ENCODE assay signal across 8 cellular contexts in the genomic region with DNA sequence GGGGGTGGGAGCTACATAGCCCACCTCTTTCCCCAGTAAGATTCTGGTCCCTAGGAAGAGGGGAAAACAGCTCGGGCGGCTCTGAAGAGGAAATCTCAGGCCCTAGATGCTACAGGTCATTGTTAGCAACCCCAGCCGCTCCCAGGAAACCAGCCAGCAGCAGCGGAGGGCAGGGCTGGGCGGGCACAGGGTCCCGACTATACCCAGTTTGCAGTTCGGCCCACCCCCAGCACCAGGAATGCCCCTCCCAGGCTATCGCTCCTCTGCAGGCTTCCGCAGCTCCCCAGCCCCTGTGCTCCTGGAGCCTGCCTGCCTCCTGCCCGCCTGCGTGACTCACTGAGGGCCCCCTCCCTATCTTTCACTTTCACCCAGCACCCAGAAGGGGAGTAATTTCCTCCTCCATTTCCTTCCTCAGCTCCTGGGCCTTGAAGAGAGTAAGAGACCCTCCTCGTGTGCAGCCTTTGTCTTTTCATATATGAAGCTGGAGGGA. TPM values are rescaled to one million over a fixed set of nuclear protein-coding genes. Genes with fewer than 3 reads are reported as not detected.
DNase-seq lines count a peak whose midpoint lies in the region; ATAC-seq lines count a peak whose summit lies in the region.

No MANE protein-coding gene starts in this region.

- H3K27ac ChIP-seq in esophagus (ENCODE audit: low read depth in 2 of 2, low read length in 1 of 2) (peak overlapping the region; percentile 98), substantia nigra (ENCODE audit: low read depth, low read length, poor library complexity, severe bottlenecking) (peak overlapping the region; percentile 56)

- H3K4me3 ChIP-seq in esophagus (ENCODE audit: low read depth in 1 of 2, low read length in 2 of 2) = peak overlapping the region; percentile 4 to 19

- peaks cover 45 to 73% of the 10 kb centered on the region in 2 donors for H3K4me1 ChIP-seq in esophagus (ENCODE audit: control insufficient read depth in 2 of 2, insufficient read depth in 2 of 2, low read length in 1 of 2)

- H3K4me1 Mint-ChIP-seq in naive B cell = peaks cover 53 to 80% (median 71%) of the 10 kb centered on the region in 3 donors

- H3K27me3 ChIP-seq in esophagus (ENCODE audit: control insufficient read depth in 1 of 2, insufficient read depth in 2 of 2, low read length in 2 of 2) = no peaks in the 10 kb centered on the region

- 1 to 2% methylated on average over 12 of the region's 12 CpGs for WGBS in esophagus, 2 donors

- H3K9me3 ChIP-seq in esophagus (ENCODE audit: control insufficient read depth in 2 of 2, insufficient read depth in 1 of 2, low read depth in 1 of 2, low read length in 1 of 2) = no peaks in the 10 kb centered on the region

- peaks cover 0 to 5% of the 10 kb centered on the region in 2 donors for H3K36me3 Mint-ChIP-seq in naive B cell

- H3K27ac Mint-ChIP-seq in naive B cell = peak overlapping the region; percentile 93 to 99 (median 98)

- H3K36me3 ChIP-seq in esophagus (ENCODE audit: control insufficient read depth in 2 of 2, insufficient read depth in 2 of 2, low read length in 1 of 2) = peaks cover 10 to 22% of the 10 kb centered on the region in 2 donors

- H3K27me3 Mint-ChIP-seq in naive B cell = no peaks in the 10 kb centered on the region

- no peaks in the 10 kb centered on the region for H3K9me3 Mint-ChIP-seq in naive B cell

- H3K4me3 Mint-ChIP-seq in naive B cell = peak overlapping the region; percentile 72 to 95 (median 90)

- peak; percentile 70 for DNase-seq in NCI-H2227 treated with DMSO at 0.1 percent for 48 hours (lab: John Stamatoyannopoulos, UW)
- DNase-seq in activated T-cell treated with anti-CD3 and anti-CD28 coated beads for 48 hours (ENCODE audit: low read depth) = peak; percentile 66
- DNase-seq in naive B cell = peak; percentile 68
- DNase-seq in substantia nigra (lab: John Stamatoyannopoulos, UW) = peak in 18 of 49 donors; percentile 14 to 69 (median 32)
- no peak for DNase-seq in COLO668 (lab: John Stamatoyannopoulos, UW; ENCODE audit: unreplicated experiment)

- ATAC-seq in GM18868 (IDR thresholded peaks at IDR 0.05; ENCODE audit: unreplicated experiment) (peak; percentile 54), naive B cell (ENCODE audit: low read depth in 2 of 2) (peak; percentile 80 to 84), HG02588 (IDR thresholded peaks at IDR 0.05; ENCODE audit: unreplicated experiment) (no peak)

RNA-seq across cellular contexts. Expression of gene PNMA1, which starts 27.2 kb away (rescaled TPM):
- polyA plus RNA-seq in esophagus = 10 to 100 TPM; 12.7 to 13.2 TPM
- 10 to 100 TPM; 10.6 to 19.7 (median 15.4) TPM for polyA plus RNA-seq in naive B cell (ENCODE audit: low read depth in 6 of 6)
